1 cellular context compared by ENCODE assay signal in genomic region chr13:110421696-110422395, GRCh38.
A peak's percentile ranks its signal among the peaks of the same experiment; 100 is the strongest.
TF ChIP-seq lines count a peak whose summit lies in the region.

No MANE protein-coding gene starts in this region.

TF ChIP-seq in GM12878, 131 proteins besides CTCF, POLR2A, EP300 and RAD21 (continued from another document):
- no peak for TF ChIP-seq ZBTB4 (CRISPR knock-in tag; IDR thresholded peaks at IDR 0.05)
- TF ChIP-seq KAT2A (conservative IDR thresholded peaks at IDR 0.05; ENCODE audit: control insufficient read depth, low read depth, low read length) = no peak
- peak; percentile 87 to 88; a peak in 3 of 4 replicates for TF ChIP-seq IKZF2 (IDR thresholded peaks at IDR 0.05)
- no peak for TF ChIP-seq SUZ12 (IDR thresholded peaks at IDR 0.05; ENCODE audit: unreplicated experiment)
- no peak for TF ChIP-seq CBX3 (IDR thresholded peaks at IDR 0.05; ENCODE audit: borderline replicate concordance, low read depth)
- TF ChIP-seq HSF1 (IDR thresholded peaks at IDR 0.05; ENCODE audit: low read depth, low read length) = no peak
- TF ChIP-seq BHLHE40 (IDR thresholded peaks at IDR 0.05; ENCODE audit: borderline replicate concordance in 1 of 2, low read depth in 2 of 2, low read length in 1 of 2) = peak in 1 of 2 experiments; percentile 29; a peak in 1 of 4 replicates
- no peak for TF ChIP-seq RAD51 (IDR thresholded peaks at IDR 0.05)
- TF ChIP-seq POLR2AphosphoS2 (IDR thresholded peaks at IDR 0.05; ENCODE audit: low read depth, low read length) = no peak
- no peak for TF ChIP-seq POU2F2 (IDR thresholded peaks at IDR 0.05; ENCODE audit: borderline replicate concordance, low read depth, low read length)
- no peak for TF ChIP-seq EGR1 (IDR thresholded peaks at IDR 0.05; ENCODE audit: borderline replicate concordance in 1 of 2, low read depth in 2 of 2, low read length in 2 of 2)
- no peak for TF ChIP-seq SP1 (IDR thresholded peaks at IDR 0.05; ENCODE audit: low read depth, low read length)
- TF ChIP-seq DPF2 (IDR thresholded peaks at IDR 0.05) = peak; percentile 64
- TF ChIP-seq YY1 (IDR thresholded peaks at IDR 0.05; ENCODE audit: low read depth, low read length) = no peak
- TF ChIP-seq MEF2A (IDR thresholded peaks at IDR 0.05; ENCODE audit: insufficient read depth, low read depth, low read length) = no peak
- TF ChIP-seq RFX5 (IDR thresholded peaks at IDR 0.05; ENCODE audit: low read depth, low read length) = no peak
- TF ChIP-seq PAX5 (IDR thresholded peaks at IDR 0.05; ENCODE audit: borderline replicate concordance, low read depth, low read length) = no peak
- TF ChIP-seq SIN3A (IDR thresholded peaks at IDR 0.05; ENCODE audit: low read depth, low read length) = no peak
- TF ChIP-seq BCL11A (IDR thresholded peaks at IDR 0.05; ENCODE audit: low read depth, low read length) = peak; percentile 73; the same call in 1 of the 2 replicates
- TF ChIP-seq IRF3 (IDR thresholded peaks at IDR 0.05) = no peak
- no peak for TF ChIP-seq ASH2L (IDR thresholded peaks at IDR 0.05; ENCODE audit: borderline replicate concordance, low read depth)
- TF ChIP-seq HCFC1 (IDR thresholded peaks at IDR 0.05; ENCODE audit: low read length) = no peak
- TF ChIP-seq CHD4 (IDR thresholded peaks at IDR 0.05) = no peak
- TF ChIP-seq NFIC (IDR thresholded peaks at IDR 0.05; ENCODE audit: low read depth, low read length) = peak; percentile 78; the same call in 1 of the 2 replicates
- TF ChIP-seq ZNF24 (IDR thresholded peaks at IDR 0.05) = no peak
- TF ChIP-seq CEBPZ (IDR thresholded peaks at IDR 0.05; ENCODE audit: low read depth, low read length) = no peak
- TF ChIP-seq REST (IDR thresholded peaks at IDR 0.05; ENCODE audit: low read depth, low read length) = no peak
- TF ChIP-seq ATF2 (IDR thresholded peaks at IDR 0.05; ENCODE audit: low read length) = peak; percentile 31; the same call in 1 of the 2 replicates
- TF ChIP-seq SUPT20H (IDR thresholded peaks at IDR 0.05; ENCODE audit: borderline replicate concordance, control insufficient read depth, low read depth, low read length) = no peak
- TF ChIP-seq CHD2 (IDR thresholded peaks at IDR 0.05; ENCODE audit: borderline replicate concordance, low read depth, low read length) = no peak
- TF ChIP-seq KDM1A (IDR thresholded peaks at IDR 0.05; ENCODE audit: borderline replicate concordance) = no peak
- TF ChIP-seq NR2C2 (IDR thresholded peaks at IDR 0.05; ENCODE audit: borderline replicate concordance, control insufficient read depth, insufficient read length, low read depth) = no peak
- 0 out of 2 replicates have a peak, but pooled peaks have one; percentile 34 for TF ChIP-seq GATAD2B (conservative IDR thresholded peaks at IDR 0.05; ENCODE audit: low read depth)
- no peak for TF ChIP-seq HDAC6 (IDR thresholded peaks at IDR 0.05; ENCODE audit: unreplicated experiment)
- TF ChIP-seq ZBTB11 (CRISPR knock-in tag; IDR thresholded peaks at IDR 0.05) = no peak
- TF ChIP-seq TAF1 (IDR thresholded peaks at IDR 0.05; ENCODE audit: borderline replicate concordance, low read depth, low read length) = no peak
- TF ChIP-seq ZNF622 (IDR thresholded peaks at IDR 0.05) = no peak
- peak; percentile 95 for TF ChIP-seq TCF7 (IDR thresholded peaks at IDR 0.05; ENCODE audit: borderline replicate concordance)
